ENCODE assay signal across 1 cellular context in the genomic region with DNA sequence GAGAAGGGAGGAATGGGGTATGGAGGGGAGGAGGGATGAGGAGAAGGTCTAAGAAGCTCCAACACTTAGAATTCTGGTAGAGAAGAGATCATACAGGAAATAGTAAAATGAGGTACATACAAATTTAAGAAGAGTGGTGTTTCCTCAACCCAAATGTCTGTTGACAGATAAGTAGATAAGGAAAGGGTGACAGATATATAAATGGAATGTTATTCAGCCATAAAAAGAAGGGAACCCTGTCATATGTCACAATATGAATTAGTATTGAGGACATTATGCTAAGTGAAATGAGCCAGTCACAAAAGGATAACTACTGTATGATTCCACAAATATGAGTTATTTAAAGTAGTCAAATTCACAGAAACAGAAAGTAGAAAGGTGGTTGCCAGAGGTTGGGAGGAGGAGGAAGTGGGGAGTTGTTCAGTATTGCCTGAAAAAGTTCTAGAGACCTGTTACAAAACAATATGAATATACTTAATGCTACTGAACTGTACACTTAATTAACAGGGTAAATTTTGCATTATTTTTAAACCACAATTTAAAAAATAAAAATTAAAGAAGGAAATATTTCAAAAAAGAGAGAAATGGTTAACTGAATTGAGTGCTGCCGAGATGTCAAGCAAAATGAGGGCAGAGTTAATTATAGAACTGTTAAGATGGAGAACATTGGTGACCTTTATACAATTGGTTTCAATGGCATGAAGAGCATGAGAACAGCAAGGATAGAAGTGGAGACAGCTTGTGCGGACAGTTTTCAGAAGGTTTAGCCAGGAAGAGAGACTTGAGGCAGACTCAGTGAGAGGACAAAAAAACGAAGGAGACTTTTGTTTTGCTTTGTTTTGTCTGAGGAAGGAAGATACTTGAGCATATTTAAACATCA.
TF ChIP-seq lines count a peak whose summit lies in the region.

No MANE protein-coding gene starts in this region.

TF ChIP-seq in WTC11, 78 proteins besides CTCF, POLR2A, EP300 and RAD21 (continued from another document):
- TF ChIP-seq, protein P1, sequence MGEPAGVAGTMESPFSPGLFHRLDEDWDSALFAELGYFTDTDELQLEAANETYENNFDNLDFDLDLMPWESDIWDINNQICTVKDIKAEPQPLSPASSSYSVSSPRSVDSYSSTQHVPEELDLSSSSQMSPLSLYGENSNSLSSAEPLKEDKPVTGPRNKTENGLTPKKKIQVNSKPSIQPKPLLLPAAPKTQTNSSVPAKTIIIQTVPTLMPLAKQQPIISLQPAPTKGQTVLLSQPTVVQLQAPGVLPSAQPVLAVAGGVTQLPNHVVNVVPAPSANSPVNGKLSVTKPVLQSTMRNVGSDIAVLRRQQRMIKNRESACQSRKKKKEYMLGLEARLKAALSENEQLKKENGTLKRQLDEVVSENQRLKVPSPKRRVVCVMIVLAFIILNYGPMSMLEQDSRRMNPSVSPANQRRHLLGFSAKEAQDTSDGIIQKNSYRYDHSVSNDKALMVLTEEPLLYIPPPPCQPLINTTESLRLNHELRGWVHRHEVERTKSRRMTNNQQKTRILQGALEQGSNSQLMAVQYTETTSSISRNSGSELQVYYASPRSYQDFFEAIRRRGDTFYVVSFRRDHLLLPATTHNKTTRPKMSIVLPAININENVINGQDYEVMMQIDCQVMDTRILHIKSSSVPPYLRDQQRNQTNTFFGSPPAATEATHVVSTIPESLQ (CRISPR knock-in tag; IDR thresholded peaks at IDR 0.05), result no peak
- TF ChIP-seq ZNF263 (CRISPR knock-in tag; IDR thresholded peaks at IDR 0.05; ENCODE audit: low read depth) (no peak), GABPB1 (CRISPR knock-in tag; IDR thresholded peaks at IDR 0.05) (no peak)
- TF ChIP-seq, protein P2, sequence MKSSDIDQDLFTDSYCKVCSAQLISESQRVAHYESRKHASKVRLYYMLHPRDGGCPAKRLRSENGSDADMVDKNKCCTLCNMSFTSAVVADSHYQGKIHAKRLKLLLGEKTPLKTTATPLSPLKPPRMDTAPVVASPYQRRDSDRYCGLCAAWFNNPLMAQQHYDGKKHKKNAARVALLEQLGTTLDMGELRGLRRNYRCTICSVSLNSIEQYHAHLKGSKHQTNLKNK (CRISPR knock-in tag; IDR thresholded peaks at IDR 0.05), result no peak
TF ChIP-seq in WTC11: peak in this region for 0.
